In genomic region chr21:5154641-5154982, GRCh38 we compare ENCODE assay signal across 8 cellular contexts.
DNase-seq lines count a peak whose midpoint lies in the region; ATAC-seq, FAIRE-seq and TF ChIP-seq lines count a peak whose summit lies in the region.
"Not testable (repeated sequence)": the region's sequence is repeated elsewhere in the genome, so short reads cannot be mapped to it uniquely, and the experiment has no call there.

No MANE protein-coding gene starts in this region.

- not testable (repeated sequence) for H3K27me3 Mint-ChIP-seq in HFFc6 (ENCODE audit: insufficient read depth)

- not testable (repeated sequence) for H3K4me3 ChIP-seq in bronchial epithelial cell (ENCODE audit: low read depth, low read length)
- peak overlapping the region; percentile 31; the same call in 1 of the 2 replicates for H3K4me3 ChIP-seq in iPS-18c (ENCODE audit: insufficient read depth, low read depth, low read length)
- peak overlapping the region; percentile 39 to 51 (median 46) for H3K4me3 ChIP-seq in stomach

- DNase-seq in HFFc6 (peak; percentile 55), KBM-7 (peak; percentile 69), bronchial epithelial cell (ENCODE audit: low read depth) (peak; percentile 46), putamen (ENCODE audit: low spot score) (peak; percentile 87), stomach (peak; percentile 87)
- peak; percentile 73 to 77 for DNase-seq in activated CD4-positive, alpha-beta T cell treated with anti-CD3 and anti-CD28 coated beads, Interleukin-2, amount 50 U/mL, for 4 hours

- not testable (repeated sequence) for H3K36me3 Mint-ChIP-seq in HFFc6 (ENCODE audit: low read depth)

- not testable (repeated sequence) for H3K27me3 ChIP-seq in bronchial epithelial cell (ENCODE audit: control insufficient read depth, insufficient read depth, low read length); stomach

- not testable (repeated sequence) for H3K9me3 ChIP-seq in iPS-18c (ENCODE audit: control insufficient read depth, insufficient read depth, low read length); stomach

- 0% methylated on average over 10 to 25 of the region's 50 CpGs; no CpG with 5 or more reads in 2 of the 5 donors for WGBS in stomach, 5 donors

- H3K27ac Mint-ChIP-seq in HFFc6 = not testable (repeated sequence)

- ATAC-seq in GM18499 (IDR thresholded peaks at IDR 0.05; ENCODE audit: insufficient read depth, unreplicated experiment) = peak; percentile 73

- TF ChIP-seq CTCF in HFFc6 (IDR thresholded peaks at IDR 0.05); bronchial epithelial cell (IDR thresholded peaks at IDR 0.05; ENCODE audit: insufficient read depth, low read length, severe bottlenecking); stomach (IDR thresholded peaks at IDR 0.05): not testable (repeated sequence)

- H3K4me3 Mint-ChIP-seq in HFFc6 = not testable (repeated sequence)

- not testable (repeated sequence) for H3K4me1 ChIP-seq in stomach

- TF ChIP-seq POLR2A in stomach (IDR thresholded peaks at IDR 0.05) = not testable (repeated sequence)

- H3K9me3 Mint-ChIP-seq in HFFc6 = not testable (repeated sequence)

- not testable (repeated sequence) for H3K36me3 ChIP-seq in bronchial epithelial cell (ENCODE audit: control insufficient read depth, insufficient read depth, low read length); stomach

- in situ Hi-C loops in KBM-7 (cut with MboI; ENCODE audit: low pct_unique_long_range_greater_than_20kb, low sequenced_read_pairs) = not testable (repeated sequence)

- not testable (repeated sequence) for TF ChIP-seq EP300 in stomach (IDR thresholded peaks at IDR 0.05)

- not testable (repeated sequence) for FAIRE-seq in bronchial epithelial cell (lab: Jason Lieb, UNC)

- H3K4me1 Mint-ChIP-seq in HFFc6 (ENCODE audit: low read depth) = not testable (repeated sequence)

- intact Hi-C loops in stomach (cut with DNase I; ENCODE audit: low total_unique reads) = not testable (repeated sequence)

- H3K27ac ChIP-seq in stomach = peak overlapping the region in 3 of 5 donors; percentile 52 to 75 (median 74)
